ENCODE assay signal across 1 cellular context in the genomic region with DNA sequence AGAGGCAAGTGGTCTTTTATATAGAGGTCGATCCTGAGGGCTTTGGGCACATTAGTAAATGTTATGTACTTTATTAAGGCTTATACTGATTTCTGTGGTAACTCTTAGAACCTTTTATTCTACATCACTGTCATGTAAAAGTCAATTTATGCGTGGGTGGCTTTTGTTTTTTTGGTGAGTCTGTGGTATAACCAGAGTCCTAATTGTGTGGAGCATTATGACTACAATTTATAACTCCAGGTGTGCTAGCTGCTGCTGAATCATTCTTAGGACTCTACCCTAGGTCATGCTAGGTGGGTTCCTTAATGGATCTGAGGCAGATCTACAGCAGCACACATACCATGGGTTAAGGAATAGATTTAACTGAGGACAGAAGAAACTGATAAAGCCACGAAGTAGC.
TF ChIP-seq lines count a peak whose summit lies in the region.

No MANE protein-coding gene starts in this region.

TF ChIP-seq in GM12878, 131 proteins besides CTCF, POLR2A, EP300 and RAD21 (continued from another document):
- TF ChIP-seq, protein P1, sequence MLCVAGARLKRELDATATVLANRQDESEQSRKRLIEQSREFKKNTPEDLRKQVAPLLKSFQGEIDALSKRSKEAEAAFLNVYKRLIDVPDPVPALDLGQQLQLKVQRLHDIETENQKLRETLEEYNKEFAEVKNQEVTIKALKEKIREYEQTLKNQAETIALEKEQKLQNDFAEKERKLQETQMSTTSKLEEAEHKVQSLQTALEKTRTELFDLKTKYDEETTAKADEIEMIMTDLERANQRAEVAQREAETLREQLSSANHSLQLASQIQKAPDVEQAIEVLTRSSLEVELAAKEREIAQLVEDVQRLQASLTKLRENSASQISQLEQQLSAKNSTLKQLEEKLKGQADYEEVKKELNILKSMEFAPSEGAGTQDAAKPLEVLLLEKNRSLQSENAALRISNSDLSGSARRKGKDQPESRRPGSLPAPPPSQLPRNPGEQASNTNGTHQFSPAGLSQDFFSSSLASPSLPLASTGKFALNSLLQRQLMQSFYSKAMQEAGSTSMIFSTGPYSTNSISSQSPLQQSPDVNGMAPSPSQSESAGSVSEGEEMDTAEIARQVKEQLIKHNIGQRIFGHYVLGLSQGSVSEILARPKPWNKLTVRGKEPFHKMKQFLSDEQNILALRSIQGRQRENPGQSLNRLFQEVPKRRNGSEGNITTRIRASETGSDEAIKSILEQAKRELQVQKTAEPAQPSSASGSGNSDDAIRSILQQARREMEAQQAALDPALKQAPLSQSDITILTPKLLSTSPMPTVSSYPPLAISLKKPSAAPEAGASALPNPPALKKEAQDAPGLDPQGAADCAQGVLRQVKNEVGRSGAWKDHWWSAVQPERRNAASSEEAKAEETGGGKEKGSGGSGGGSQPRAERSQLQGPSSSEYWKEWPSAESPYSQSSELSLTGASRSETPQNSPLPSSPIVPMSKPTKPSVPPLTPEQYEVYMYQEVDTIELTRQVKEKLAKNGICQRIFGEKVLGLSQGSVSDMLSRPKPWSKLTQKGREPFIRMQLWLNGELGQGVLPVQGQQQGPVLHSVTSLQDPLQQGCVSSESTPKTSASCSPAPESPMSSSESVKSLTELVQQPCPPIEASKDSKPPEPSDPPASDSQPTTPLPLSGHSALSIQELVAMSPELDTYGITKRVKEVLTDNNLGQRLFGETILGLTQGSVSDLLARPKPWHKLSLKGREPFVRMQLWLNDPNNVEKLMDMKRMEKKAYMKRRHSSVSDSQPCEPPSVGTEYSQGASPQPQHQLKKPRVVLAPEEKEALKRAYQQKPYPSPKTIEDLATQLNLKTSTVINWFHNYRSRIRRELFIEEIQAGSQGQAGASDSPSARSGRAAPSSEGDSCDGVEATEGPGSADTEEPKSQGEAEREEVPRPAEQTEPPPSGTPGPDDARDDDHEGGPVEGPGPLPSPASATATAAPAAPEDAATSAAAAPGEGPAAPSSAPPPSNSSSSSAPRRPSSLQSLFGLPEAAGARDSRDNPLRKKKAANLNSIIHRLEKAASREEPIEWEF (IDR thresholded peaks at IDR 0.05; ENCODE audit: insufficient replicate concordance, low read depth, low read length), result no peak
- no peak for TF ChIP-seq NFXL1 (IDR thresholded peaks at IDR 0.05; ENCODE audit: borderline replicate concordance)
- no peak for TF ChIP-seq ZBTB40 (IDR thresholded peaks at IDR 0.05; ENCODE audit: borderline replicate concordance)
- peak; percentile 30; the same call in 1 of the 2 replicates for TF ChIP-seq BCL11A (IDR thresholded peaks at IDR 0.05; ENCODE audit: low read depth, low read length)
- TF ChIP-seq YBX1 (IDR thresholded peaks at IDR 0.05), result no peak
- TF ChIP-seq TCF12 (IDR thresholded peaks at IDR 0.05; ENCODE audit: low read depth, low read length), result 0 out of 2 replicates have a peak, but pooled peaks have one; percentile 22
- no peak for TF ChIP-seq STAT3 (IDR thresholded peaks at IDR 0.05; ENCODE audit: low read depth, low read length)
- TF ChIP-seq FOXK2 (IDR thresholded peaks at IDR 0.05), result no peak
- TF ChIP-seq SREBF2 (IDR thresholded peaks at IDR 0.05; ENCODE audit: low read length), result no peak
- no peak for TF ChIP-seq RB1 (IDR thresholded peaks at IDR 0.05; ENCODE audit: borderline replicate concordance)
- peak; percentile 68 for TF ChIP-seq MTA2 (IDR thresholded peaks at IDR 0.05; ENCODE audit: low read depth)
- no peak for TF ChIP-seq ZBTB11 (CRISPR knock-in tag; IDR thresholded peaks at IDR 0.05)
- no peak for TF ChIP-seq CHD1 (IDR thresholded peaks at IDR 0.05; ENCODE audit: low read depth, low read length)
- no peak for TF ChIP-seq PAX8 (IDR thresholded peaks at IDR 0.05)
